ENCODE assay signal across 20 cellular contexts in genomic region chr7:9835204-9835603, GRCh38.
"Had no signal": no experiment of that assay in that cellular context is flagged by ENCODE, and none has a peak within 500 bp of the region (broad histone marks: within the 10 kb centered on the region; RNA-seq: fewer than 3 reads in every experiment).

No MANE protein-coding gene starts in this region.

- H3K36me3 ChIP-seq: cardiac muscle cell, thoracic aorta, upper lobe of left lung had no signal

- H3K27ac ChIP-seq: cardiac muscle cell, thoracic aorta, upper lobe of left lung had no signal

- H3K4me1 ChIP-seq: upper lobe of left lung had no signal

- ATAC-seq: left ventricle myocardium superior, natural killer cell, right cardiac atrium had no signal

- H3K4me3 ChIP-seq: cardiac muscle cell, thoracic aorta, upper lobe of left lung had no signal

- H3K27me3 ChIP-seq: cardiac muscle cell, upper lobe of left lung had no signal

- H3K9me3 ChIP-seq: thoracic aorta, upper lobe of left lung had no signal

- DNase-seq: activated CD4-positive, alpha-beta memory T cell treated with anti-CD3 and anti-CD28 coated beads for 36 hours; activated CD4-positive, alpha-beta T cell treated with anti-CD3 and anti-CD28 coated beads for 48 hours; activated naive CD4-positive, alpha-beta T cell treated with Interleukin-2 at 50 U/mL for 16 hours; activated naive CD8-positive, alpha-beta T cell treated with anti-CD3 and anti-CD28 coated beads for 36 hours; activated T-cell treated with anti-CD3 and anti-CD28 coated beads, Interleukin-2, amount 50 U/mL, for 48 hours; cortex of kidney; endodermal cell; foreskin fibroblast; immature natural killer cell; left ventricle myocardium superior; mammary epithelial cell; midbrain; natural killer cell; right cardiac atrium; stimulated activated CD4-positive, alpha-beta T cell treated with anti-CD3 and anti-CD28 coated beads, Interleukin-4, amount 100 ng/mL, for 24 hours; stimulated activated naive CD4-positive, alpha-beta T cell treated with Interleukin-2 at 50 U/mL for 16 hours; T-helper 2 cell; upper lobe of left lung had no signal
